Comparison of ENCODE assay signal across 1 cellular context in genomic region chr9:26892251-26893029, GRCh38.
A peak's percentile ranks its signal among the peaks of the same experiment; 100 is the strongest.
TF ChIP-seq lines count a peak whose summit lies in the region.

Gene CAAP1 (minus strand): TSS chr9:26892802. CDS start chr9:26892715, 87 bp downstream.

TF ChIP-seq in GM12878, 131 proteins besides CTCF, POLR2A, EP300 and RAD21 (continued from another document):
- TF ChIP-seq PAX8 (IDR thresholded peaks at IDR 0.05) (0 out of 2 replicates have a peak, but pooled peaks have one; percentile 63), REST (IDR thresholded peaks at IDR 0.05; ENCODE audit: low read depth, low read length) (0 out of 2 replicates have a peak, but pooled peaks have one; percentile 16), KAT2A (conservative IDR thresholded peaks at IDR 0.05; ENCODE audit: control insufficient read depth, low read depth, low read length) (no peak), ZBED1 (IDR thresholded peaks at IDR 0.05; ENCODE audit: borderline replicate concordance) (0 out of 2 replicates have a peak, but pooled peaks have one; percentile 25), NKRF (conservative IDR thresholded peaks at IDR 0.05) (peak; percentile 90), BCL3 (IDR thresholded peaks at IDR 0.05; ENCODE audit: borderline replicate concordance, insufficient read depth, low read depth, low read length, poor library complexity, severe bottlenecking) (peak; percentile 76), GATAD2B (conservative IDR thresholded peaks at IDR 0.05; ENCODE audit: low read depth) (peak; percentile 93), ZNF622 (IDR thresholded peaks at IDR 0.05) (no peak)
